In genomic region chr2:119879502-119879901, GRCh38 we compare ENCODE assay signal across 24 cellular contexts.
A peak's percentile ranks its signal among the peaks of the same experiment; 100 is the strongest.
DNase-seq lines count a peak whose midpoint lies in the region; ATAC-seq and TF ChIP-seq lines count a peak whose summit lies in the region.
"Had no signal": no experiment of that assay in that cellular context is flagged by ENCODE, and none has a peak within 500 bp of the region (broad histone marks: within the 10 kb centered on the region; RNA-seq: fewer than 3 reads in every experiment).

No MANE protein-coding gene starts in this region.

- CTCF ChIA-PET in OCI-LY7 (lab: Charles Lee; ENCODE audit: unreplicated experiment) = no interaction called here

- H3K14ac ChIP-seq in mesenchymal stem cell (ENCODE audit: low read length in 2 of 2) = no peak overlapping the region

- DNase-seq in CD4-positive, CD25-positive, alpha-beta regulatory T cell = no peak
- peak; percentile 6 for DNase-seq in OCI-LY7 (ENCODE audit: low spot score)
- no peak for DNase-seq in mesenchymal stem cell
- DNase-seq in activated T-cell treated with anti-CD3 and anti-CD28 coated beads, Interleukin-2, amount 50 U/mL, for 4 hours = no peak
- DNase-seq in mucosa of gallbladder (ENCODE audit: low spot score) = no peak
- DNase-seq: activated effector memory CD4-positive, alpha-beta T cell treated with Interleukin-2 at 50 U/mL for 16 hours; C1 segment of cervical spinal cord; DMS153; foreskin keratinocyte; hypothalamus; midbrain; NCI-H1105 treated with DMSO at 0.1 percent for 48 hours; NCI-H748 treated with DMSO at 0.1 percent for 48 hours; PC-3; T1000; testis had no signal

- H2AFZ ChIP-seq in OCI-LY7 (ENCODE audit: low read length) = no peak overlapping the region
- no peak overlapping the region for H2AFZ ChIP-seq in mesenchymal stem cell (ENCODE audit: low read depth, low read length)
- H2AFZ ChIP-seq: GM23338, neural progenitor cell had no signal

- no peaks in the 10 kb centered on the region for H3K9me2 ChIP-seq in OCI-LY7 (ENCODE audit: insufficient read depth, low read length)

- no TSS peak for BruUV-seq in OCI-LY7 (replicated peaks; lab: Mats Ljungman, UMichigan)

- no peak overlapping the region for H2BK12ac ChIP-seq in mesenchymal stem cell (ENCODE audit: low read length in 2 of 2)

- no peaks in the 10 kb centered on the region for H3K9me3 Mint-ChIP-seq in CD4-positive, CD25-positive, alpha-beta regulatory T cell
- no peaks in the 10 kb centered on the region for H3K9me3 Mint-ChIP-seq in activated T-cell treated with anti-CD3 and anti-CD28 coated beads, Interleukin-2, amount 50 U/mL, for 4 hours
- H3K9me3 Mint-ChIP-seq: dendritic cell treated with granulocyte-macrophage colony-stimulating factor and Interleukin-4, amounts not matched to agents 40 ng/mL and 50 ng/mL, for 4 days; GM23338; neural progenitor cell had no signal

- no peak overlapping the region for H2BK5ac ChIP-seq in mesenchymal stem cell (ENCODE audit: low read depth, low read length, poor library complexity, severe bottlenecking)

- no peaks in the 10 kb centered on the region for H3K27me3 ChIP-seq in CD4-positive, CD25-positive, alpha-beta regulatory T cell (ENCODE audit: control insufficient read depth, insufficient read depth, low read length)
- H3K27me3 ChIP-seq in mesenchymal stem cell (ENCODE audit: control insufficient read depth in 1 of 2, insufficient read depth in 1 of 2, low read length in 2 of 2) = no peaks in the 10 kb centered on the region
- H3K27me3 ChIP-seq: breast epithelium, foreskin keratinocyte, neural progenitor cell, testis had no signal

- H2AK5ac ChIP-seq in mesenchymal stem cell (ENCODE audit: low read length, severe bottlenecking) = no peak overlapping the region

- H2BK15ac ChIP-seq in mesenchymal stem cell (ENCODE audit: low read depth, poor library complexity, severe bottlenecking) = no peak overlapping the region

- no peak overlapping the region for H2BK120ac ChIP-seq in mesenchymal stem cell (ENCODE audit: low read depth, low read length)

- H3K79me1 ChIP-seq in mesenchymal stem cell (replicated peaks; ENCODE audit: low read length, poor library complexity, severe bottlenecking) = peaks cover 8% of the 10 kb centered on the region

- no peaks in the 10 kb centered on the region for H3K9me3 ChIP-seq in CD4-positive, CD25-positive, alpha-beta regulatory T cell (ENCODE audit: control insufficient read depth in 2 of 2, low read length in 2 of 2)
- H3K9me3 ChIP-seq in OCI-LY7 (ENCODE audit: low read length) (no peaks in the 10 kb centered on the region), mesenchymal stem cell (ENCODE audit: control insufficient read depth, low read length) (no peaks in the 10 kb centered on the region)
- H3K9me3 ChIP-seq: A549, breast epithelium, testis had no signal

- no peak for TF ChIP-seq CTCF in OCI-LY7 (conservative IDR thresholded peaks at IDR 0.05; ENCODE audit: low read length)

- no peak overlapping the region for H4K8ac ChIP-seq in mesenchymal stem cell (ENCODE audit: low read length)

- intact Hi-C loops in OCI-LY7 (cut with micrococcal nuclease; ENCODE audit: unreplicated experiment) = no loop called here

- no peaks in the 10 kb centered on the region for H3K27me3 Mint-ChIP-seq in CD4-positive, CD25-positive, alpha-beta regulatory T cell
- no peaks in the 10 kb centered on the region for H3K27me3 Mint-ChIP-seq in activated T-cell treated with anti-CD3 and anti-CD28 coated beads, Interleukin-2, amount 50 U/mL, for 4 hours (ENCODE audit: low read depth)
- H3K27me3 Mint-ChIP-seq: dendritic cell treated with granulocyte-macrophage colony-stimulating factor and Interleukin-4, amounts not matched to agents 40 ng/mL and 50 ng/mL, for 4 days had no signal

- H3K4me1 Mint-ChIP-seq in CD4-positive, CD25-positive, alpha-beta regulatory T cell = peaks cover 21 to 41% (median 32%) of the 10 kb centered on the region in 4 donors
- peaks cover 23% of the 10 kb centered on the region for H3K4me1 Mint-ChIP-seq in activated T-cell treated with anti-CD3 and anti-CD28 coated beads, Interleukin-2, amount 50 U/mL, for 4 hours (ENCODE audit: low read depth)
- H3K4me1 Mint-ChIP-seq: neural progenitor cell had no signal

- H3K36me3 ChIP-seq in CD4-positive, CD25-positive, alpha-beta regulatory T cell (ENCODE audit: control insufficient read depth, insufficient read depth, low read length) = peaks cover 2% of the 10 kb centered on the region
- H3K36me3 ChIP-seq in OCI-LY7 (ENCODE audit: insufficient read depth, low read length) (no peaks in the 10 kb centered on the region), mesenchymal stem cell (ENCODE audit: control insufficient read depth in 1 of 2, insufficient read depth in 2 of 2, low read depth in 1 of 2, low read length in 2 of 2) (peaks cover 0 to 3% of the 10 kb centered on the region in 2 experiments)
- H3K36me3 ChIP-seq: breast epithelium had no signal

- ATAC-seq in CD4-positive, CD25-positive, alpha-beta regulatory T cell (ENCODE audit: low read depth in 2 of 2) = no peak
- peak; percentile 75 for ATAC-seq in GM19452 (IDR thresholded peaks at IDR 0.05; ENCODE audit: unreplicated experiment)
- peak; percentile 79 for ATAC-seq in HG02938 (IDR thresholded peaks at IDR 0.05; ENCODE audit: unreplicated experiment)
- ATAC-seq in activated T-cell treated with anti-CD3 and anti-CD28 coated beads, Interleukin-2, amount 50 U/mL, for 4 hours = no peak
- ATAC-seq in HG02798 (IDR thresholded peaks at IDR 0.05; ENCODE audit: poor library complexity, unreplicated experiment) = no peak
- ATAC-seq: A549, foreskin keratinocyte, GM23338, PC-3 had no signal

- POLR2A ChIA-PET in OCI-LY7 (lab: Charles Lee) = interaction anchor here (0.6 kb wide), 2 partner anchors 88 to 441 kb away, joined by 3 to 5 read pairs; no protein-coding TSS in a partner anchor

- 0 out of 2 replicates have a peak overlapping the region, but pooled peaks have one; percentile 12 for H3K4me2 ChIP-seq in OCI-LY7 (ENCODE audit: low read length)
- no peak overlapping the region for H3K4me2 ChIP-seq in mesenchymal stem cell (ENCODE audit: low read length, poor library complexity, severe bottlenecking)
- H3K4me2 ChIP-seq: A549, GM23338, neural progenitor cell had no signal

- peak overlapping the region; percentile 16 for H3K4me3 ChIP-seq in CD4-positive, CD25-positive, alpha-beta regulatory T cell (ENCODE audit: low read depth, low read length)
- no peak overlapping the region for H3K4me3 ChIP-seq in OCI-LY7 (ENCODE audit: low read depth, low read length, poor library complexity, severe bottlenecking)
- H3K4me3 ChIP-seq in mesenchymal stem cell (ENCODE audit: insufficient read depth in 1 of 2, low read depth in 1 of 2, low read length in 2 of 2) = no peak overlapping the region
- H3K4me3 ChIP-seq: A549, breast epithelium, GM23338, neural progenitor cell, testis had no signal

- no peak overlapping the region for H3K18ac ChIP-seq in mesenchymal stem cell (ENCODE audit: low read depth in 1 of 2, low read length in 2 of 2)

- peak overlapping the region in 1 of 4 donors; percentile 4 for H3K4me3 Mint-ChIP-seq in CD4-positive, CD25-positive, alpha-beta regulatory T cell
- H3K4me3 Mint-ChIP-seq in activated T-cell treated with anti-CD3 and anti-CD28 coated beads, Interleukin-2, amount 50 U/mL, for 4 hours = no peak overlapping the region
- H3K4me3 Mint-ChIP-seq: dendritic cell treated with granulocyte-macrophage colony-stimulating factor and Interleukin-4, amounts not matched to agents 40 ng/mL and 50 ng/mL, for 4 days; GM23338; neural progenitor cell had no signal

- H3K4ac ChIP-seq in mesenchymal stem cell (ENCODE audit: low read depth in 1 of 2, low read length in 2 of 2) = no peak overlapping the region

- H3K9ac ChIP-seq in mesenchymal stem cell (ENCODE audit: low read length) = no peak overlapping the region
- H3K9ac ChIP-seq: neural progenitor cell had no signal

- H4K20me1 ChIP-seq in OCI-LY7 (ENCODE audit: insufficient read depth, low read length) = no peaks in the 10 kb centered on the region; the same call in 1 of the 2 replicates

- H3K4me1 ChIP-seq in CD4-positive, CD25-positive, alpha-beta regulatory T cell (ENCODE audit: control insufficient read depth, insufficient read depth, low read length, poor library complexity, severe bottlenecking) = peaks cover 6% of the 10 kb centered on the region
- H3K4me1 ChIP-seq in OCI-LY7 (ENCODE audit: insufficient read depth, low read length, poor library complexity, severe bottlenecking) (peaks cover 5% of the 10 kb centered on the region), mesenchymal stem cell (ENCODE audit: control insufficient read depth, insufficient read depth, low read depth, low read length) (no peaks in the 10 kb centered on the region)
- H3K4me1 ChIP-seq: breast epithelium, foreskin keratinocyte, testis had no signal

- no peak overlapping the region for H3K27ac Mint-ChIP-seq in CD4-positive, CD25-positive, alpha-beta regulatory T cell
- H3K27ac Mint-ChIP-seq: dendritic cell treated with granulocyte-macrophage colony-stimulating factor and Interleukin-4, amounts not matched to agents 40 ng/mL and 50 ng/mL, for 4 days; GM23338; neural progenitor cell had no signal

- no peaks in the 10 kb centered on the region for H3K79me2 ChIP-seq in OCI-LY7 (ENCODE audit: insufficient read depth, low read depth, low read length)

- peaks cover 7% of the 10 kb centered on the region for H3K36me3 Mint-ChIP-seq in CD4-positive, CD25-positive, alpha-beta regulatory T cell
- peaks cover 5% of the 10 kb centered on the region for H3K36me3 Mint-ChIP-seq in activated T-cell treated with anti-CD3 and anti-CD28 coated beads, Interleukin-2, amount 50 U/mL, for 4 hours (ENCODE audit: insufficient read depth)
- H3K36me3 Mint-ChIP-seq: neural progenitor cell had no signal

- H3K23ac ChIP-seq in mesenchymal stem cell (ENCODE audit: low read length in 2 of 2) = no peak overlapping the region

- no peak overlapping the region for H4K91ac ChIP-seq in mesenchymal stem cell (ENCODE audit: low read length)

- H3K27ac ChIP-seq in CD4-positive, CD25-positive, alpha-beta regulatory T cell (ENCODE audit: insufficient read depth, low read length, poor library complexity, severe bottlenecking) = no peak overlapping the region
- no peak overlapping the region for H3K27ac ChIP-seq in OCI-LY7 (ENCODE audit: low read depth, low read length, poor library complexity, severe bottlenecking)
- H3K27ac ChIP-seq in mesenchymal stem cell (ENCODE audit: low read length, poor library complexity, severe bottlenecking) = no peak overlapping the region
- H3K27ac ChIP-seq: A549, breast epithelium, foreskin keratinocyte, neural progenitor cell, testis had no signal

Comparison
In these comparisons a context has a peak if more than half of its experiments do, and no peak if none do; other contexts are left out.
1. ATAC-seq: peak in GM19452 (single experiment) and HG02938 (single experiment); none in CD4-positive, CD25-positive, alpha-beta regulatory T cell (0 of 2), activated T-cell treated with anti-CD3 and anti-CD28 coated beads, Interleukin-2, amount 50 U/mL, for 4 hours (0 of 2) and HG02798 (single experiment).